ENCODE assay signal across 1 cellular context in the genomic region with DNA sequence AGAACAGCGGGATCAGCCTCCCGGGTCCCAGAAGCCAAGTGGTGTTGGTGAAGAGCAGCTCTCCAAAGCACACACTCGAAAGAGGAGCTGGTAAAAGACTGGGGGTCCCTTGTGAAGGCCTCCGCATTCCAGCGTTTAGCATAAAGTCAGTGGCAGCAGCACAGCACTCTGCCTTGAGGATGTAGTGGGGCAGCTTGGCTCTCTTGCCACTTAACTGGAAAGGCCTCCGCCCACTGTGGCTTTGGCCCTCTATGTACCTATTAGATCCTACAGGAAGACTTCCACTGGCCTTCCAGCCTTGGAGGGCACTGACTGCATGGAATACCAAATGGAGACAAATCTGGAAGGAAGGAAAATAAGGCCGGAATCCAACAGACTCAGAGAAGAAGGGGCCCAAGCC.
TF ChIP-seq lines count a peak whose summit lies in the region.

No MANE protein-coding gene starts in this region.

TF ChIP-seq in HepG2, 621 proteins besides CTCF, POLR2A, EP300 and RAD21 (continued from another document):
- TF ChIP-seq, protein P1, sequence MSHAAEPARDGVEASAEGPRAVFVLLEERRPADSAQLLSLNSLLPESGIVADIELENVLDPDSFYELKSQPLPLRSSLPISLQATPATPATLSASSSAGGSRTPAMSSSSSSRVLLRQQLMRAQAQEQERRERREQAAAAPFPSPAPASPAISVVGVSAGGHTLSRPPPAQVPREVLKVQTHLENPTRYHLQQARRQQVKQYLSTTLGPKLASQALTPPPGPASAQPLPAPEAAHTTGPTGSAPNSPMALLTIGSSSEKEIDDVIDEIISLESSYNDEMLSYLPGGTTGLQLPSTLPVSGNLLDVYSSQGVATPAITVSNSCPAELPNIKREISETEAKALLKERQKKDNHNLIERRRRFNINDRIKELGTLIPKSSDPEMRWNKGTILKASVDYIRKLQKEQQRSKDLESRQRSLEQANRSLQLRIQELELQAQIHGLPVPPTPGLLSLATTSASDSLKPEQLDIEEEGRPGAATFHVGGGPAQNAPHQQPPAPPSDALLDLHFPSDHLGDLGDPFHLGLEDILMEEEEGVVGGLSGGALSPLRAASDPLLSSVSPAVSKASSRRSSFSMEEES (CRISPR knock-in tag; IDR thresholded peaks at IDR 0.05): no peak
- TF ChIP-seq, protein P2, sequence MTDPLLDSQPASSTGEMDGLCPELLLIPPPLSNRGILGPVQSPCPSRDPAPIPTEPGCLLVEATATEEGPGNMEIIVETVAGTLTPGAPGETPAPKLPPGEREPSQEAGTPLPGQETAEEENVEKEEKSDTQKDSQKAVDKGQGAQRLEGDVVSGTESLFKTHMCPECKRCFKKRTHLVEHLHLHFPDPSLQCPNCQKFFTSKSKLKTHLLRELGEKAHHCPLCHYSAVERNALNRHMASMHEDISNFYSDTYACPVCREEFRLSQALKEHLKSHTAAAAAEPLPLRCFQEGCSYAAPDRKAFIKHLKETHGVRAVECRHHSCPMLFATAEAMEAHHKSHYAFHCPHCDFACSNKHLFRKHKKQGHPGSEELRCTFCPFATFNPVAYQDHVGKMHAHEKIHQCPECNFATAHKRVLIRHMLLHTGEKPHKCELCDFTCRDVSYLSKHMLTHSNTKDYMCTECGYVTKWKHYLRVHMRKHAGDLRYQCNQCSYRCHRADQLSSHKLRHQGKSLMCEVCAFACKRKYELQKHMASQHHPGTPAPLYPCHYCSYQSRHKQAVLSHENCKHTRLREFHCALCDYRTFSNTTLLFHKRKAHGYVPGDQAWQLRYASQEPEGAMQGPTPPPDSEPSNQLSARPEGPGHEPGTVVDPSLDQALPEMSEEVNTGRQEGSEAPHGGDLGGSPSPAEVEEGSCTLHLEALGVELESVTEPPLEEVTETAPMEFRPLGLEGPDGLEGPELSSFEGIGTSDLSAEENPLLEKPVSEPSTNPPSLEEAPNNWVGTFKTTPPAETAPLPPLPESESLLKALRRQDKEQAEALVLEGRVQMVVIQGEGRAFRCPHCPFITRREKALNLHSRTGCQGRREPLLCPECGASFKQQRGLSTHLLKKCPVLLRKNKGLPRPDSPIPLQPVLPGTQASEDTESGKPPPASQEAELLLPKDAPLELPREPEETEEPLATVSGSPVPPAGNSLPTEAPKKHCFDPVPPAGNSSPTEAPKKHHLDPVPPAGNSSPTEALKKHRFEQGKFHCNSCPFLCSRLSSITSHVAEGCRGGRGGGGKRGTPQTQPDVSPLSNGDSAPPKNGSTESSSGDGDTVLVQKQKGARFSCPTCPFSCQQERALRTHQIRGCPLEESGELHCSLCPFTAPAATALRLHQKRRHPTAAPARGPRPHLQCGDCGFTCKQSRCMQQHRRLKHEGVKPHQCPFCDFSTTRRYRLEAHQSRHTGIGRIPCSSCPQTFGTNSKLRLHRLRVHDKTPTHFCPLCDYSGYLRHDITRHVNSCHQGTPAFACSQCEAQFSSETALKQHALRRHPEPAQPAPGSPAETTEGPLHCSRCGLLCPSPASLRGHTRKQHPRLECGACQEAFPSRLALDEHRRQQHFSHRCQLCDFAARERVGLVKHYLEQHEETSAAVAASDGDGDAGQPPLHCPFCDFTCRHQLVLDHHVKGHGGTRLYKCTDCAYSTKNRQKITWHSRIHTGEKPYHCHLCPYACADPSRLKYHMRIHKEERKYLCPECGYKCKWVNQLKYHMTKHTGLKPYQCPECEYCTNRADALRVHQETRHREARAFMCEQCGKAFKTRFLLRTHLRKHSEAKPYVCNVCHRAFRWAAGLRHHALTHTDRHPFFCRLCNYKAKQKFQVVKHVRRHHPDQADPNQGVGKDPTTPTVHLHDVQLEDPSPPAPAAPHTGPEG (CRISPR knock-in tag; IDR thresholded peaks at IDR 0.05): no peak
- TF ChIP-seq, protein P3, sequence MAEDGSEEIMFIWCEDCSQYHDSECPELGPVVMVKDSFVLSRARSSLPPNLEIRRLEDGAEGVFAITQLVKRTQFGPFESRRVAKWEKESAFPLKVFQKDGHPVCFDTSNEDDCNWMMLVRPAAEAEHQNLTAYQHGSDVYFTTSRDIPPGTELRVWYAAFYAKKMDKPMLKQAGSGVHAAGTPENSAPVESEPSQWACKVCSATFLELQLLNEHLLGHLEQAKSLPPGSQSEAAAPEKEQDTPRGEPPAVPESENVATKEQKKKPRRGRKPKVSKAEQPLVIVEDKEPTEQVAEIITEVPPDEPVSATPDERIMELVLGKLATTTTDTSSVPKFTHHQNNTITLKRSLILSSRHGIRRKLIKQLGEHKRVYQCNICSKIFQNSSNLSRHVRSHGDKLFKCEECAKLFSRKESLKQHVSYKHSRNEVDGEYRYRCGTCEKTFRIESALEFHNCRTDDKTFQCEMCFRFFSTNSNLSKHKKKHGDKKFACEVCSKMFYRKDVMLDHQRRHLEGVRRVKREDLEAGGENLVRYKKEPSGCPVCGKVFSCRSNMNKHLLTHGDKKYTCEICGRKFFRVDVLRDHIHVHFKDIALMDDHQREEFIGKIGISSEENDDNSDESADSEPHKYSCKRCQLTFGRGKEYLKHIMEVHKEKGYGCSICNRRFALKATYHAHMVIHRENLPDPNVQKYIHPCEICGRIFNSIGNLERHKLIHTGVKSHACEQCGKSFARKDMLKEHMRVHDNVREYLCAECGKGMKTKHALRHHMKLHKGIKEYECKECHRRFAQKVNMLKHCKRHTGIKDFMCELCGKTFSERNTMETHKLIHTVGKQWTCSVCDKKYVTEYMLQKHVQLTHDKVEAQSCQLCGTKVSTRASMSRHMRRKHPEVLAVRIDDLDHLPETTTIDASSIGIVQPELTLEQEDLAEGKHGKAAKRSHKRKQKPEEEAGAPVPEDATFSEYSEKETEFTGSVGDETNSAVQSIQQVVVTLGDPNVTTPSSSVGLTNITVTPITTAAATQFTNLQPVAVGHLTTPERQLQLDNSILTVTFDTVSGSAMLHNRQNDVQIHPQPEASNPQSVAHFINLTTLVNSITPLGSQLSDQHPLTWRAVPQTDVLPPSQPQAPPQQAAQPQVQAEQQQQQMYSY (CRISPR knock-in tag; IDR thresholded peaks at IDR 0.05): no peak
- no peak for TF ChIP-seq NFIC (IDR thresholded peaks at IDR 0.05; ENCODE audit: low read length)
- TF ChIP-seq HMG20B (CRISPR knock-in tag; conservative IDR thresholded peaks at IDR 0.05): no peak
- no peak for TF ChIP-seq NCOA5 (CRISPR knock-in tag; IDR thresholded peaks at IDR 0.05)
- no peak for TF ChIP-seq ZNF230 (CRISPR knock-in tag; IDR thresholded peaks at IDR 0.05)
- no peak for TF ChIP-seq ZNF557 (CRISPR knock-in tag; IDR thresholded peaks at IDR 0.05)
- TF ChIP-seq MYC (CRISPR knock-in tag; IDR thresholded peaks at IDR 0.05; ENCODE audit: borderline replicate concordance): no peak
- no peak for TF ChIP-seq ATRX (CRISPR knock-in tag; IDR thresholded peaks at IDR 0.05; ENCODE audit: borderline replicate concordance)
TF ChIP-seq in HepG2: peak in this region for 0.
